15 cellular contexts compared by ENCODE assay signal in the genomic region with DNA sequence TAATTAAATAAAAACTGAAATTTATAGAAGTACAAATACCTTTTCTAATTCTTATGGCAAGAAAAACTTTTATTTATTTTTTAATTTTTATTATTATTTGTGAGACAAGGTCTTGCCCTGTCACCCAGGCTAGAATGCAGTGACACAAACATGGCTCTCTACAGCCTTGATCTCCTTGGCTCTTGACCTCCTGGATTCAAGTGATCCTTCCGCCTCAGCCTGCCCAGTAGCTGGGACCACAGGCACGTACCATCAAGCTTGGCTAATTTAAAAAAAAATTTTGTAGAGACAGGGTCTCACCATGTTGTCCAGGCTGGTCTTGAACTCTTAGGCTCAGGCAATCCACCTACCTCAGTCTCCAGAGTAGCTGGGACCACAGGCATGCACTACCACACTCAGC. TPM values are rescaled to one million over a fixed set of nuclear protein-coding genes. Genes with fewer than 3 reads are reported as not detected.
DNase-seq lines count a peak whose midpoint lies in the region; FAIRE-seq and TF ChIP-seq lines count a peak whose summit lies in the region.
"Had no signal": no experiment of that assay in that cellular context is flagged by ENCODE, and none has a peak within 500 bp of the region (broad histone marks: within the 10 kb centered on the region; RNA-seq: fewer than 3 reads in every experiment).

No MANE protein-coding gene starts in this region.

- peak overlapping the region; percentile 36 for H3K4ac ChIP-seq in mesendoderm (ENCODE audit: low read depth, low read length)

- H3K4me1 ChIP-seq in mesendoderm (ENCODE audit: control insufficient read depth, low read depth, low read length) (no peaks in the 10 kb centered on the region), neural progenitor cell (no peaks in the 10 kb centered on the region)

- no peak overlapping the region for H3K18ac ChIP-seq in mesendoderm (ENCODE audit: low read length)

- H3K27ac ChIP-seq in 22Rv1 (peak overlapping the region; percentile 28), C4-2B (peak overlapping the region; percentile 37; the same call in 1 of the 2 replicates), SK-N-MC (peak overlapping the region; percentile 40; the same call in 1 of the 2 replicates), mesendoderm (ENCODE audit: low read depth, low read length) (no peak overlapping the region), neural progenitor cell (no peak overlapping the region)
- H3K27ac ChIP-seq: A549, HL-60 had no signal

- TF ChIP-seq CTCF in 22Rv1 (IDR thresholded peaks at IDR 0.05) = no peak
- no peak for TF ChIP-seq CTCF in C4-2B (conservative IDR thresholded peaks at IDR 0.05)
- TF ChIP-seq CTCF in neural progenitor cell (IDR thresholded peaks at IDR 0.05) = no peak

- no peak overlapping the region for H2AK5ac ChIP-seq in mesendoderm (ENCODE audit: low read length)

- no peaks in the 10 kb centered on the region for H3K9me3 Mint-ChIP-seq in neural progenitor cell
- H3K9me3 Mint-ChIP-seq: HFFc6 had no signal

- H2AFZ ChIP-seq in neural progenitor cell (replicated peaks) = no peak overlapping the region

- H3K79me1 ChIP-seq in mesendoderm (ENCODE audit: low read length) = no peaks in the 10 kb centered on the region

- H4K20me1 ChIP-seq in neural progenitor cell (ENCODE audit: low read depth) = no peaks in the 10 kb centered on the region

- H2BK120ac ChIP-seq in mesendoderm (ENCODE audit: low read depth, low read length) = no peak overlapping the region

- no peak overlapping the region for H3K9ac ChIP-seq in SK-N-MC (ENCODE audit: insufficient read length)
- H3K9ac ChIP-seq in mesendoderm (ENCODE audit: low read length) = no peak overlapping the region
- no peak overlapping the region for H3K9ac ChIP-seq in neural progenitor cell

- H3K4me1 Mint-ChIP-seq in neural progenitor cell = no peaks in the 10 kb centered on the region

- H3K36me3 ChIP-seq in SK-N-MC (ENCODE audit: insufficient read depth, low read length) (peaks cover 22% of the 10 kb centered on the region), mesendoderm (ENCODE audit: control insufficient read depth, insufficient read depth, low read length) (no peaks in the 10 kb centered on the region), neural progenitor cell (peaks cover 6% of the 10 kb centered on the region)

- no peak for DNase-seq in SK-N-MC (ENCODE audit: low read depth, low spot score)
- DNase-seq in mesendoderm = no peak
- no peak for DNase-seq in cerebellar nuclear complex (lab: John Stamatoyannopoulos, UW)
- DNase-seq in urothelium cell line (ENCODE audit: low spot score) = no peak
- DNase-seq in neural progenitor cell (ENCODE audit: low spot score) = no peak
- DNase-seq: Calu3, DMS 273 treated with DMSO at 0.1 percent for 48 hours, HFFc6 had no signal

- no peak overlapping the region for H4K8ac ChIP-seq in mesendoderm (ENCODE audit: low read depth, low read length)

- H3K79me2 ChIP-seq in mesendoderm (ENCODE audit: control insufficient read depth, insufficient read depth, low read length) = no peaks in the 10 kb centered on the region
- H3K79me2 ChIP-seq in neural progenitor cell (ENCODE audit: low read depth) = peaks cover 5% of the 10 kb centered on the region

- no peak overlapping the region for H3K27ac Mint-ChIP-seq in neural progenitor cell
- H3K27ac Mint-ChIP-seq: HFFc6 had no signal

- no peak overlapping the region for H2BK5ac ChIP-seq in mesendoderm (ENCODE audit: low read length)

- no peaks in the 10 kb centered on the region for H3K27me3 Mint-ChIP-seq in neural progenitor cell (ENCODE audit: insufficient read depth, low read depth)

- no CpG with 5 or more reads among the region's 2 CpGs for WGBS in mesendoderm (ENCODE audit: extremely low coverage, insufficient coverage, low lambda C conversion rate)

- no peak overlapping the region for H3K56ac ChIP-seq in mesendoderm (ENCODE audit: low read length)

- H3F3A ChIP-seq in neural progenitor cell (ENCODE audit: low read depth) = peaks cover 18% of the 10 kb centered on the region

- H3K27me3 ChIP-seq in mesendoderm (ENCODE audit: insufficient read depth, low read length, poor library complexity) (no peaks in the 10 kb centered on the region), neural progenitor cell (no peaks in the 10 kb centered on the region)

- H4K5ac ChIP-seq in mesendoderm (ENCODE audit: low read length) = no peak overlapping the region

- H3K4me3 Mint-ChIP-seq in neural progenitor cell = no peak overlapping the region
- H3K4me3 Mint-ChIP-seq: HFFc6 had no signal

- no peak overlapping the region for H3K23ac ChIP-seq in mesendoderm (ENCODE audit: low read length)

- peaks cover 17% of the 10 kb centered on the region for H3K36me3 Mint-ChIP-seq in neural progenitor cell

- H3K4me2 ChIP-seq in mesendoderm (ENCODE audit: low read length) (no peak overlapping the region), neural progenitor cell (no peak overlapping the region)
- H3K4me2 ChIP-seq: A549 had no signal

- no peak overlapping the region for H2BK15ac ChIP-seq in mesendoderm (replicated peaks; ENCODE audit: low read depth)

- FAIRE-seq in urothelium cell line (lab: Jason Lieb, UNC) = no peak
- FAIRE-seq: A549, GM12878, GM18507 had no signal

- H3K9me3 ChIP-seq in SK-N-MC (ENCODE audit: low read depth, low read length) (no peaks in the 10 kb centered on the region), neural progenitor cell (ENCODE audit: low read depth) (no peaks in the 10 kb centered on the region)
- H3K9me3 ChIP-seq: A549 had no signal

- no peak overlapping the region for H3K4me3 ChIP-seq in SK-N-MC
- H3K4me3 ChIP-seq in mesendoderm (ENCODE audit: low read length) = no peak overlapping the region
- H3K4me3 ChIP-seq in neural progenitor cell = no peak overlapping the region
- H3K4me3 ChIP-seq: A549, GM12878 had no signal

RNA-seq across cellular contexts. Expression of a gene that starts 47.4 kb away (rescaled TPM):
- polyA plus RNA-seq in mesendoderm (2013, experiment 1 of 2) = 56.5 TPM
- polyA plus RNA-seq in mesendoderm (2013, experiment 2 of 2) = 54.0 TPM
- total RNA-seq in neural progenitor cell (ENCODE audit: low replicate concordance) = 23.1 and 31.1 TPM in 2 replicates
- total RNA-seq: H4, HFFc6 had no signal

Comparison
In these comparisons a context has a peak if more than half of its experiments do, and no peak if none do; other contexts are left out.
1. H3K27ac ChIP-seq: peak in 22Rv1 (single experiment), C4-2B (single experiment) and SK-N-MC (single experiment); none in mesendoderm (single experiment) and neural progenitor cell (single experiment).